8 cellular contexts compared by ENCODE assay signal in genomic region chr6:27902335-27903314, GRCh38. TPM values are rescaled to one million over a fixed set of nuclear protein-coding genes. Genes with fewer than 3 reads are reported as not detected.
DNase-seq lines count a peak whose midpoint lies in the region; ATAC-seq and TF ChIP-seq lines count a peak whose summit lies in the region.

No MANE protein-coding gene starts in this region.

- peak overlapping the region; percentile 54; the same call in 1 of the 2 replicates for H3K27ac ChIP-seq in KMS-11
- peak overlapping the region; percentile 94 for H3K27ac ChIP-seq in neural cell (ENCODE audit: low read length)
- peak overlapping the region; percentile 59 to 92 (median 79) for H3K27ac ChIP-seq in stomach

- H3K4me1 ChIP-seq in KMS-11 (ENCODE audit: low read depth, poor library complexity, severe bottlenecking) (peaks cover 20% of the 10 kb centered on the region), stomach (peaks cover 0 to 9% (median 2%) of the 10 kb centered on the region in 4 donors)

- H3K36me3 ChIP-seq in KMS-11 (ENCODE audit: insufficient read depth), result no peaks in the 10 kb centered on the region
- H3K36me3 ChIP-seq in neural cell (ENCODE audit: insufficient read depth, low read length), result no peaks in the 10 kb centered on the region
- no peaks in the 10 kb centered on the region for H3K36me3 ChIP-seq in stomach

- no peaks in the 10 kb centered on the region for H3K9me2 ChIP-seq in neural cell (ENCODE audit: insufficient read depth, low read length)

- 0 to 3% (median 1%) methylated on average over 38 of the region's 38 CpGs for WGBS in stomach, 5 donors

- TF ChIP-seq CTCF in KMS-11 (conservative IDR thresholded peaks at IDR 0.05; ENCODE audit: low read depth, low read length) (no peak), fibroblast of the aortic adventitia (IDR thresholded peaks at IDR 0.05; ENCODE audit: insufficient read depth, low read length) (no peak), neural cell (IDR thresholded peaks at IDR 0.05; ENCODE audit: poor library complexity, severe bottlenecking) (no peak), stomach (IDR thresholded peaks at IDR 0.05) (no peak)

- peak; percentile 53 for DNase-seq in DMS153 treated with DMSO at 0.1 percent for 48 hours (lab: John Stamatoyannopoulos, UW; ENCODE audit: unreplicated experiment)
- DNase-seq in RKO (ENCODE audit: low spot score), result peak; percentile 88
- peak; percentile 75 for DNase-seq in activated effector memory CD4-positive, alpha-beta T cell treated with Interleukin-2 at 50 U/mL for 16 hours
- peak; percentile 90 for DNase-seq in fibroblast of the aortic adventitia (ENCODE audit: low read depth)
- DNase-seq in stomach, result peak; percentile 90

- H4K20me1 ChIP-seq in KMS-11 (ENCODE audit: insufficient read depth), result no peaks in the 10 kb centered on the region
- no peaks in the 10 kb centered on the region for H4K20me1 ChIP-seq in neural cell (ENCODE audit: insufficient read depth)

- no peaks in the 10 kb centered on the region for H3K27me3 ChIP-seq in KMS-11 (ENCODE audit: insufficient read depth, low read depth)
- H3K27me3 ChIP-seq in neural cell (ENCODE audit: insufficient read depth, low read depth, low read length), result no peaks in the 10 kb centered on the region
- peaks cover 0 to 7% (median 0%) of the 10 kb centered on the region in 3 donors for H3K27me3 ChIP-seq in stomach

- H3K4me3 ChIP-seq in KMS-11 (IDR thresholded peaks at IDR 0.05; ENCODE audit: insufficient read depth, low read depth, low read length), result no peak overlapping the region
- H3K4me3 ChIP-seq in fibroblast of the aortic adventitia (ENCODE audit: low read depth, low read length), result peak overlapping the region; percentile 72
- peak overlapping the region; percentile 79 for H3K4me3 ChIP-seq in neural cell (ENCODE audit: low read length)
- H3K4me3 ChIP-seq in stomach, result peak overlapping the region; percentile 51 to 56 (median 52)

- TF ChIP-seq EP300 in neural cell (conservative IDR thresholded peaks at IDR 0.05; ENCODE audit: poor library complexity, severe bottlenecking) (peak; percentile 52), stomach (IDR thresholded peaks at IDR 0.05) (no peak)

- no peaks in the 10 kb centered on the region for H3K9me3 ChIP-seq in neural cell (ENCODE audit: low read length)
- no peaks in the 10 kb centered on the region for H3K9me3 ChIP-seq in stomach

- peaks cover 3% of the 10 kb centered on the region for H3F3A ChIP-seq in neural cell (ENCODE audit: insufficient read depth, low read length, poor library complexity, severe bottlenecking)

- H3K4me2 ChIP-seq in KMS-11 (peak overlapping the region; percentile 81), neural cell (ENCODE audit: low read length) (peak overlapping the region; percentile 74)

- H3K79me2 ChIP-seq in KMS-11 (ENCODE audit: insufficient read depth, low read depth) (peaks cover 27% of the 10 kb centered on the region; the same call in 1 of the 2 replicates), neural cell (replicated peaks; ENCODE audit: insufficient read depth, low read length) (no peaks in the 10 kb centered on the region)

- H2AFZ ChIP-seq in KMS-11 (ENCODE audit: low read depth), result peak overlapping the region; percentile 75
- peak overlapping the region; percentile 52 for H2AFZ ChIP-seq in neural cell (ENCODE audit: low read depth, low read length)

- intact Hi-C loops in stomach (cut with DNase I; ENCODE audit: low total_unique reads), result no loop called here

- TF ChIP-seq RAD21 in neural cell (conservative IDR thresholded peaks at IDR 0.05), result no peak

- TF ChIP-seq POLR2A in stomach (IDR thresholded peaks at IDR 0.05), result no peak

- peak; percentile 78 for ATAC-seq in GM21717 (IDR thresholded peaks at IDR 0.05; ENCODE audit: unreplicated experiment)

- H3K9ac ChIP-seq in KMS-11 (peak overlapping the region; percentile 42; the same call in 1 of the 2 replicates), neural cell (ENCODE audit: low read length) (peak overlapping the region; percentile 80)

TF ChIP-seq in neural cell, 6 proteins besides CTCF, POLR2A, EP300 and RAD21:
- TF ChIP-seq SMC3 (conservative IDR thresholded peaks at IDR 0.05; ENCODE audit: poor library complexity), result peak; percentile 31
- peak; percentile 27 for TF ChIP-seq TAF1 (IDR thresholded peaks at IDR 0.05; ENCODE audit: low read depth)
- TF ChIP-seq POLR2AphosphoS5 (IDR thresholded peaks at IDR 0.05), result peak; percentile 37
- TF ChIP-seq REST (IDR thresholded peaks at IDR 0.05; ENCODE audit: borderline replicate concordance), result peak; percentile 28
- TF ChIP-seq EZH2 (IDR thresholded peaks at IDR 0.05; ENCODE audit: borderline replicate concordance, insufficient read depth, low read length, poor library complexity, severe bottlenecking), result no peak
- TF ChIP-seq MXI1 (conservative IDR thresholded peaks at IDR 0.05; ENCODE audit: poor library complexity, severe bottlenecking), result peak; percentile 92

RNA-seq across cellular contexts. Expression of gene OR2B2, which starts 9.6 kb away (rescaled TPM):
- total RNA-seq in fibroblast of the aortic adventitia (ENCODE audit: low replicate concordance) (not detected in 2 replicates), stomach (not detected)
- polyA plus RNA-seq in neural cell (not detected in 2 replicates), stomach (not detected)
- polyA minus RNA-seq in neural cell, result not detected in 2 replicates

RNA-seq across cellular contexts. Expression of gene OR2B6, which starts 54.4 kb away (rescaled TPM):
- total RNA-seq in fibroblast of the aortic adventitia (ENCODE audit: low replicate concordance) (not detected in 2 replicates), stomach (not detected)
- polyA plus RNA-seq in neural cell (not detected in 2 replicates), stomach (not detected)
- not detected in 2 replicates for polyA minus RNA-seq in neural cell
